In genomic region chr10:71371750-71372166, GRCh38 we compare ENCODE assay signal across 12 cellular contexts. TPM values are rescaled to one million over a fixed set of nuclear protein-coding genes. Genes with fewer than 3 reads are reported as not detected.
A peak's percentile ranks its signal among the peaks of the same experiment; 100 is the strongest.
DNase-seq lines count a peak whose midpoint lies in the region; ATAC-seq and TF ChIP-seq lines count a peak whose summit lies in the region.
"Had no signal": no experiment of that assay in that cellular context is flagged by ENCODE, and none has a peak within 500 bp of the region (broad histone marks: within the 10 kb centered on the region; RNA-seq: fewer than 3 reads in every experiment).

No MANE protein-coding gene starts in this region.

- intact Hi-C loops in ascending aorta (cut with DNase I) = no loop called here

- no peak overlapping the region for H3K4me3 Mint-ChIP-seq in type B pancreatic cell

- in situ Hi-C loops in GM13977 (cut with MboI; ENCODE audit: low pct_unique_long_range_greater_than_20kb, low sequenced_read_pairs, unreplicated experiment) = no loop called here

- ATAC-seq in GM21619 (IDR thresholded peaks at IDR 0.05; ENCODE audit: unreplicated experiment) (peak; percentile 58), GM19328 (IDR thresholded peaks at IDR 0.05; ENCODE audit: unreplicated experiment) (no peak)

- DNase-seq in GM13977 (ENCODE audit: low spot score) (peak; percentile 39), MV-4-11 (lab: John Stamatoyannopoulos, UW) (peak; percentile 86), medulla oblongata (ENCODE audit: extremely low spot score) (peak; percentile 66), ascending aorta (ENCODE audit: low spot score in 2 of 2) (no peak), type B pancreatic cell (ENCODE audit: extremely low spot score, unreplicated experiment) (no peak)
- DNase-seq in activated CD8-positive, alpha-beta memory T cell treated with anti-CD3 and anti-CD28 coated beads, Interleukin-2, amount 50 U/mL, for 48 hours = no peak
- DNase-seq: DMS79 treated with DMSO at 0.1 percent for 48 hours had no signal

- H3K4me1 Mint-ChIP-seq in type B pancreatic cell (ENCODE audit: unreplicated experiment) = peaks cover 4% of the 10 kb centered on the region

- no peaks in the 10 kb centered on the region for H3K9me3 Mint-ChIP-seq in type B pancreatic cell

- no peak for TF ChIP-seq CTCF in GM13977 (IDR thresholded peaks at IDR 0.05; ENCODE audit: extremely low read depth, insufficient read depth, missing control alignments)
- TF ChIP-seq CTCF in ascending aorta (IDR thresholded peaks at IDR 0.05) = no peak
- TF ChIP-seq CTCF in type B pancreatic cell (conservative IDR thresholded peaks at IDR 0.05) = no peak

- no peaks in the 10 kb centered on the region for H3K9me3 ChIP-seq in ascending aorta
- H3K9me3 ChIP-seq: tibial nerve had no signal

- H3K36me3 Mint-ChIP-seq in type B pancreatic cell = no peaks in the 10 kb centered on the region

- no peak overlapping the region for H3K27ac ChIP-seq in ascending aorta
- H3K27ac ChIP-seq: cardiac muscle cell had no signal

- H3K27ac Mint-ChIP-seq in type B pancreatic cell = no peak overlapping the region

- no peak overlapping the region for H3K4me3 ChIP-seq in ascending aorta
- H3K4me3 ChIP-seq: cardiac muscle cell, tibial nerve had no signal

- H3K4me1 ChIP-seq in ascending aorta = no peaks in the 10 kb centered on the region

- H3K36me3 ChIP-seq in ascending aorta = no peaks in the 10 kb centered on the region
- H3K36me3 ChIP-seq: cardiac muscle cell, tibial nerve had no signal

- no peaks in the 10 kb centered on the region for H3K27me3 ChIP-seq in ascending aorta
- H3K27me3 ChIP-seq: cardiac muscle cell, tibial nerve had no signal

- H3K27me3 Mint-ChIP-seq in type B pancreatic cell = peaks cover 15% of the 10 kb centered on the region

RNA-seq across cellular contexts. Expression of gene CDH23, which starts 25.0 kb away (rescaled TPM):
- total RNA-seq in ascending aorta = 40.9 TPM
- 7.4 and 9.4 TPM in 2 replicates for total RNA-seq in type B pancreatic cell (ENCODE audit: low replicate concordance)
- total RNA-seq: RPMI7951 had no signal

RNA-seq across cellular contexts. Expression of gene SLC29A3, which starts 52.7 kb away (rescaled TPM):
- 0.64 TPM for total RNA-seq in ascending aorta
- total RNA-seq in type B pancreatic cell (ENCODE audit: low replicate concordance) = 8.8 and 11.1 TPM in 2 replicates

Comparison
In these comparisons a context has a peak if more than half of its experiments do, and no peak if none do; other contexts are left out.
1. DNase-seq: peak in GM13977 (single experiment), MV-4-11 (single experiment) and medulla oblongata (single experiment); none in activated CD8-positive, alpha-beta memory T cell treated with anti-CD3 and anti-CD28 coated beads, Interleukin-2, amount 50 U/mL, for 48 hours (single experiment), ascending aorta (0 of 2) and type B pancreatic cell (single experiment).